In genomic region chr1:154961207-154961496, GRCh38 we compare ENCODE assay signal across 8 cellular contexts. TPM values are rescaled to one million over a fixed set of nuclear protein-coding genes. Genes with fewer than 3 reads are reported as not detected.
DNase-seq lines count a peak whose midpoint lies in the region; ATAC-seq lines count a peak whose summit lies in the region.

No MANE protein-coding gene starts in this region.

- DNase-seq in stimulated activated naive CD8-positive, alpha-beta T cell treated with anti-CD3 and anti-CD28 coated beads, Interleukin-15, Interleukin-2, amounts not matched to agents 100 U/mL and 50 U/mL, for 24 hours, result no peak
- DNase-seq in memory B cell (ENCODE audit: low spot score in 2 of 2) (no peak), putamen (ENCODE audit: low spot score) (no peak), SW480 (ENCODE audit: low spot score) (no peak)

- peaks cover 35% of the 10 kb centered on the region for H3K36me3 Mint-ChIP-seq in stimulated activated naive CD8-positive, alpha-beta T cell treated with anti-CD3 and anti-CD28 coated beads, Interleukin-15, Interleukin-2, amounts not matched to agents 100 ng/mL and 50 ng/mL, for 24 hours (ENCODE audit: low read depth)
- H3K36me3 Mint-ChIP-seq in memory B cell, result peaks cover 10% of the 10 kb centered on the region

- H3K4me1 Mint-ChIP-seq in stimulated activated naive CD8-positive, alpha-beta T cell treated with anti-CD3 and anti-CD28 coated beads, Interleukin-15, Interleukin-2, amounts not matched to agents 100 ng/mL and 50 ng/mL, for 24 hours (ENCODE audit: low read depth), result peaks cover 50% of the 10 kb centered on the region
- H3K4me1 Mint-ChIP-seq in memory B cell, result peaks cover 19% of the 10 kb centered on the region

- H3K27ac ChIP-seq in angular gyrus (ENCODE audit: low read depth, low read length) (peak overlapping the region; percentile 100), temporal lobe (ENCODE audit: low read depth, low read length) (peak overlapping the region; percentile 94)

- ATAC-seq in stimulated activated naive CD8-positive, alpha-beta T cell treated with anti-CD3 and anti-CD28 coated beads, Interleukin-15, Interleukin-2, amounts not matched to agents 100 U/mL and 50 U/mL, for 24 hours, result no peak
- ATAC-seq in memory B cell (ENCODE audit: low read depth) (no peak), GM21390 (IDR thresholded peaks at IDR 0.05; ENCODE audit: unreplicated experiment) (no peak)

- H3K9me3 Mint-ChIP-seq in stimulated activated naive CD8-positive, alpha-beta T cell treated with anti-CD3 and anti-CD28 coated beads, Interleukin-15, Interleukin-2, amounts not matched to agents 100 ng/mL and 50 ng/mL, for 24 hours, result no peaks in the 10 kb centered on the region
- no peaks in the 10 kb centered on the region for H3K9me3 Mint-ChIP-seq in memory B cell

- peak overlapping the region; percentile 92 for H3K4me3 Mint-ChIP-seq in stimulated activated naive CD8-positive, alpha-beta T cell treated with anti-CD3 and anti-CD28 coated beads, Interleukin-15, Interleukin-2, amounts not matched to agents 100 ng/mL and 50 ng/mL, for 24 hours
- peak overlapping the region; percentile 87 for H3K4me3 Mint-ChIP-seq in memory B cell

- H3K27ac Mint-ChIP-seq in stimulated activated naive CD8-positive, alpha-beta T cell treated with anti-CD3 and anti-CD28 coated beads, Interleukin-15, Interleukin-2, amounts not matched to agents 100 ng/mL and 50 ng/mL, for 24 hours, result peak overlapping the region; percentile 89
- peak overlapping the region; percentile 81 for H3K27ac Mint-ChIP-seq in memory B cell

- H3K27me3 Mint-ChIP-seq in stimulated activated naive CD8-positive, alpha-beta T cell treated with anti-CD3 and anti-CD28 coated beads, Interleukin-15, Interleukin-2, amounts not matched to agents 100 ng/mL and 50 ng/mL, for 24 hours, result no peaks in the 10 kb centered on the region
- no peaks in the 10 kb centered on the region for H3K27me3 Mint-ChIP-seq in memory B cell

RNA-seq across cellular contexts. Expression of gene PYGO2, which starts 0.4 kb away (rescaled TPM):
- 10.1 TPM for total RNA-seq in temporal lobe

RNA-seq across cellular contexts. Expression of gene PBXIP1, which starts 5.3 kb away (rescaled TPM):
- 17.2 TPM for total RNA-seq in temporal lobe

RNA-seq across cellular contexts. Expression of gene SHC1, which starts 9.4 kb away (rescaled TPM):
- total RNA-seq in temporal lobe, result 7.4 TPM

RNA-seq across cellular contexts. Expression of gene CKS1B, which starts 13.3 kb away (rescaled TPM):
- total RNA-seq in temporal lobe, result 11.8 TPM

RNA-seq across cellular contexts. Expression of gene FLAD1, which starts 22.0 kb away (rescaled TPM):
- 9.8 TPM for total RNA-seq in temporal lobe
